ENCODE assay signal across 1 cellular context in the genomic region with DNA sequence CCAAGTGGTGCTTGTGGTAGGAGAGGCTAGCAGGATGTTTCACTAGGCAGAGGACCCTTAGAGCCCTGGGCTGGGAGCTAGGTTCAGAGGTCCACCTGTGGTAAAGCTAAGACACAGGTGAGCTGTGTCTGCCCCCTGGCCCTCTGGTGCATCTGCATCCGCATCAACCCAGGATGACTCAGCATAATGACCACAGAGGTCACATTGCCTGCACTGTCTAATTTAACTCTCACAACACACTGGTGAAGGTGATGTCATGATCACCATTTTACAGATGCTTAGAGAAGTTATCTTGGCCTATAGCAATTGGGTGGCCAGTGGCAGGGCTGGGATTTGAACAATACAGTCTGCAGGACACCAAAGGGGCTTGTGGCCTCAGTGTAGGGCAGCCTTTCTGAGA.
TF ChIP-seq lines count a peak whose summit lies in the region.

No MANE protein-coding gene starts in this region.

TF ChIP-seq in K562, 482 proteins besides CTCF, POLR2A, EP300 and RAD21 (continued from another document):
- TF ChIP-seq, protein P1, sequence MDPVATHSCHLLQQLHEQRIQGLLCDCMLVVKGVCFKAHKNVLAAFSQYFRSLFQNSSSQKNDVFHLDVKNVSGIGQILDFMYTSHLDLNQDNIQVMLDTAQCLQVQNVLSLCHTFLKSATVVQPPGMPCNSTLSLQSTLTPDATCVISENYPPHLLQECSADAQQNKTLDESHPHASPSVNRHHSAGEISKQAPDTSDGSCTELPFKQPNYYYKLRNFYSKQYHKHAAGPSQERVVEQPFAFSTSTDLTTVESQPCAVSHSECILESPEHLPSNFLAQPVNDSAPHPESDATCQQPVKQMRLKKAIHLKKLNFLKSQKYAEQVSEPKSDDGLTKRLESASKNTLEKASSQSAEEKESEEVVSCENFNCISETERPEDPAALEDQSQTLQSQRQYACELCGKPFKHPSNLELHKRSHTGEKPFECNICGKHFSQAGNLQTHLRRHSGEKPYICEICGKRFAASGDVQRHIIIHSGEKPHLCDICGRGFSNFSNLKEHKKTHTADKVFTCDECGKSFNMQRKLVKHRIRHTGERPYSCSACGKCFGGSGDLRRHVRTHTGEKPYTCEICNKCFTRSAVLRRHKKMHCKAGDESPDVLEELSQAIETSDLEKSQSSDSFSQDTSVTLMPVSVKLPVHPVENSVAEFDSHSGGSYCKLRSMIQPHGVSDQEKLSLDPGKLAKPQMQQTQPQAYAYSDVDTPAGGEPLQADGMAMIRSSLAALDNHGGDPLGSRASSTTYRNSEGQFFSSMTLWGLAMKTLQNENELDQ (CRISPR knock-in tag; IDR thresholded peaks at IDR 0.05; ENCODE audit: borderline replicate concordance), result no peak
- no peak for TF ChIP-seq POLR2H (tag; IDR thresholded peaks at IDR 0.05; ENCODE audit: low read depth)
- no peak for TF ChIP-seq KAT7 (CRISPR knock-in tag; IDR thresholded peaks at IDR 0.05; ENCODE audit: borderline replicate concordance)
- TF ChIP-seq CTBP1 (IDR thresholded peaks at IDR 0.05; ENCODE audit: borderline replicate concordance), result peak; percentile 43; the same call in 1 of the 2 replicates
- TF ChIP-seq TAF7 (tag; IDR thresholded peaks at IDR 0.05), result no peak
- TF ChIP-seq JUND (IDR thresholded peaks at IDR 0.05; ENCODE audit: borderline replicate concordance, low read depth, low read length), result 0 out of 2 replicates have a peak, but pooled peaks have one; percentile 9
- no peak for TF ChIP-seq JUND (tag; IDR thresholded peaks at IDR 0.05; ENCODE audit: borderline replicate concordance, low read depth, low read length)
- TF ChIP-seq TAF9B (IDR thresholded peaks at IDR 0.05; ENCODE audit: partially characterized antibody), result no peak
